ENCODE assay signal across 8 cellular contexts in genomic region chr12:56157201-56158028, GRCh38. TPM values are rescaled to one million over a fixed set of nuclear protein-coding genes. Genes with fewer than 3 reads are reported as not detected.
A peak's percentile ranks its signal among the peaks of the same experiment; 100 is the strongest.
DNase-seq lines count a peak whose midpoint lies in the region; ATAC-seq and TF ChIP-seq lines count a peak whose summit lies in the region.

No MANE protein-coding gene starts in this region.

- no peak for TF ChIP-seq EP300 in gastroesophageal sphincter (IDR thresholded peaks at IDR 0.05)

- H3K9ac ChIP-seq in H9 (ENCODE audit: extremely low read depth, insufficient read length, low read length): peak overlapping the region; percentile 45
- peak overlapping the region; percentile 79 for H3K9ac ChIP-seq in MM.1S (ENCODE audit: low read length)

- H3K56ac ChIP-seq in H9 (ENCODE audit: insufficient read length, low read depth, low read length): no peak overlapping the region

- H3K4ac ChIP-seq in H9 (ENCODE audit: low read depth, low read length): peak overlapping the region; percentile 2; the same call in 1 of the 2 replicates

- peaks cover 2% of the 10 kb centered on the region for H3K79me1 ChIP-seq in H9 (ENCODE audit: insufficient read depth, low read depth, low read length, poor library complexity, severe bottlenecking)

- H4K91ac ChIP-seq in H9 (ENCODE audit: insufficient read length, low read depth, low read length): no peak overlapping the region

- H4K8ac ChIP-seq in H9 (replicated peaks; ENCODE audit: insufficient read length, low read depth, low read length): no peak overlapping the region

- peak overlapping the region; percentile 68 for H4K5ac ChIP-seq in H9 (ENCODE audit: insufficient read length, low read depth, low read length)

- H3K36me3 ChIP-seq in MM.1S (replicated peaks; ENCODE audit: insufficient read depth, low read length) (peaks cover 9% of the 10 kb centered on the region; the same call in 1 of the 2 replicates), gastroesophageal sphincter (peaks cover 0 to 30% of the 10 kb centered on the region in 2 donors), neutrophil (peaks cover 29% of the 10 kb centered on the region), thymus (ENCODE audit: control insufficient read depth, insufficient read depth) (peaks cover 33% of the 10 kb centered on the region)

- H3K27ac Mint-ChIP-seq in H9: peak overlapping the region; percentile 96 to 99 (median 98)
- H3K27ac Mint-ChIP-seq in activated naive CD4-positive, alpha-beta T cell treated with anti-CD3 and anti-CD28 coated beads for 36 hours: peak overlapping the region; percentile 95

- peaks cover 52 to 66% of the 10 kb centered on the region in 2 experiments for H3K4me1 Mint-ChIP-seq in H9
- H3K4me1 Mint-ChIP-seq in activated naive CD4-positive, alpha-beta T cell treated with anti-CD3 and anti-CD28 coated beads for 36 hours (ENCODE audit: low read depth): peaks cover 50% of the 10 kb centered on the region

- H3T11ph ChIP-seq in H9 (ENCODE audit: low read length): no peak overlapping the region

- peak overlapping the region; percentile 92 for H3K18ac ChIP-seq in H9 (ENCODE audit: insufficient read length, low read depth, low read length)

- peak overlapping the region; percentile 93 to 96 for H3K4me3 Mint-ChIP-seq in H9
- peak overlapping the region; percentile 96 for H3K4me3 Mint-ChIP-seq in activated naive CD4-positive, alpha-beta T cell treated with anti-CD3 and anti-CD28 coated beads for 36 hours

- H4K20me1 ChIP-seq in H9 (ENCODE audit: control insufficient read depth, insufficient read depth, insufficient read length) (no peaks in the 10 kb centered on the region), MM.1S (ENCODE audit: insufficient read depth, low read length) (peaks cover 3% of the 10 kb centered on the region; the same call in 1 of the 2 replicates)

- H3K27me3 Mint-ChIP-seq in H9 (ENCODE audit: low read depth): peaks cover 6% of the 10 kb centered on the region; the same call in 1 of the 2 replicates
- H3K27me3 Mint-ChIP-seq in activated naive CD4-positive, alpha-beta T cell treated with anti-CD3 and anti-CD28 coated beads for 36 hours (ENCODE audit: low read depth): no peaks in the 10 kb centered on the region

- CTCF ChIA-PET in activated naive CD4-positive, alpha-beta T cell treated with anti-CD3 and anti-CD28 coated beads for 36 hours (lab: Charles Lee): interaction anchor here (0.6 to 6.7 kb wide), 6 partner anchors 15 to 135 kb away, joined by 3 to 43 read pairs (median 4); partner anchors contain the start of gene SMARCC2

- peak; percentile 93 for DNase-seq in ELR (ENCODE audit: low read depth)
- DNase-seq in H9: peak; percentile 89
- peak; percentile 83 for DNase-seq in MM.1S
- peak; percentile 69 for DNase-seq in SIG-M5 (lab: John Stamatoyannopoulos, UW)
- DNase-seq in activated naive CD4-positive, alpha-beta T cell treated with anti-CD3 and anti-CD28 coated beads for 36 hours: peak; percentile 60

- intact Hi-C loops in activated naive CD4-positive, alpha-beta T cell treated with anti-CD3 and anti-CD28 coated beads for 36 hours (cut with micrococcal nuclease): loop anchor here (1.0 to 2.0 kb wide), 3 partner anchors 31 to 227 kb away; partner anchors contain the start of gene DGKA

- H2BK20ac ChIP-seq in H9 (ENCODE audit: low read depth, low read length, poor library complexity, severe bottlenecking): no peak overlapping the region

- H3K27ac ChIP-seq in H9 (ENCODE audit: insufficient read length, low read depth, low read length): peak overlapping the region; percentile 80
- H3K27ac ChIP-seq in MM.1S (ENCODE audit: low read length): peak overlapping the region; percentile 80; the same call in 1 of the 2 replicates
- peak overlapping the region; percentile 93 to 99 (median 98) for H3K27ac ChIP-seq in gastroesophageal sphincter
- H3K27ac ChIP-seq in neutrophil: peak overlapping the region; percentile 96
- peak overlapping the region; percentile 77 for H3K27ac ChIP-seq in thymus (ENCODE audit: low read depth)

- peak overlapping the region; percentile 88 for H3K14ac ChIP-seq in H9 (ENCODE audit: insufficient read depth, low read length)

- peaks cover 36% of the 10 kb centered on the region for H3F3A ChIP-seq in MM.1S (ENCODE audit: insufficient read depth, low read length)

- H3K4me1 ChIP-seq in H9 (ENCODE audit: insufficient read depth, low read length): peaks cover 7% of the 10 kb centered on the region; the same call in 1 of the 2 replicates
- peaks cover 26% of the 10 kb centered on the region for H3K4me1 ChIP-seq in MM.1S (ENCODE audit: low read length)
- H3K4me1 ChIP-seq in gastroesophageal sphincter: peaks cover 0 to 64% (median 20%) of the 10 kb centered on the region in 3 donors
- peaks cover 51 to 60% of the 10 kb centered on the region in 2 experiments for H3K4me1 ChIP-seq in neutrophil (ENCODE audit: control insufficient read depth in 1 of 2, insufficient read depth in 1 of 2, low read depth in 1 of 2, low read length in 1 of 2)
- H3K4me1 ChIP-seq in thymus (ENCODE audit: control insufficient read depth, insufficient read depth, low read length): peaks cover 37% of the 10 kb centered on the region

- TF ChIP-seq POLR2A in gastroesophageal sphincter (IDR thresholded peaks at IDR 0.05): no peak

- WGBS in H9 (ENCODE audit: extremely low coverage, insufficient read length, low lambda C conversion rate): no CpG with 5 or more reads among the region's 45 CpGs
- WGBS in gastroesophageal sphincter (ENCODE audit: low coverage in 1 of 2), 2 donors: 3 to 16% methylated on average over 3 to 33 of the region's 45 CpGs
- 7% methylated on average over 45 of the region's 45 CpGs for WGBS in thymus

- H3K27me3 ChIP-seq in H9 (ENCODE audit: insufficient read depth, low read length): no peaks in the 10 kb centered on the region
- no peaks in the 10 kb centered on the region for H3K27me3 ChIP-seq in MM.1S (replicated peaks; ENCODE audit: insufficient read depth, low read length)
- H3K27me3 ChIP-seq in gastroesophageal sphincter: no peaks in the 10 kb centered on the region
- no peaks in the 10 kb centered on the region for H3K27me3 ChIP-seq in neutrophil
- no peaks in the 10 kb centered on the region for H3K27me3 ChIP-seq in thymus (ENCODE audit: control insufficient read depth, insufficient read depth)

- H2BK12ac ChIP-seq in H9 (ENCODE audit: insufficient read length, low read depth, low read length): no peak overlapping the region

- H2BK120ac ChIP-seq in H9 (ENCODE audit: low read depth, low read length, poor library complexity, severe bottlenecking): peak overlapping the region; percentile 64

- no peak overlapping the region for H2AK5ac ChIP-seq in H9 (ENCODE audit: insufficient read length, low read length)

- TF ChIP-seq CTCF in H9 (conservative IDR thresholded peaks at IDR 0.05): peak; percentile 71
- TF ChIP-seq CTCF in MM.1S (IDR thresholded peaks at IDR 0.05; ENCODE audit: low read length): peak; percentile 67
- peak in 3 of 4 experiments; percentile 83 to 97 (median 94) for TF ChIP-seq CTCF in gastroesophageal sphincter (IDR thresholded peaks at IDR 0.05)
- TF ChIP-seq CTCF in neutrophil (IDR thresholded peaks at IDR 0.05): peak; percentile 63

- H3K23ac ChIP-seq in H9 (ENCODE audit: insufficient read length, low read depth, low read length): no peak overlapping the region

- peaks cover 51 to 61% (median 55%) of the 10 kb centered on the region in 3 experiments for H3K36me3 Mint-ChIP-seq in H9 (ENCODE audit: insufficient read depth in 1 of 3, low read depth in 3 of 3)
- peaks cover 46% of the 10 kb centered on the region for H3K36me3 Mint-ChIP-seq in activated naive CD4-positive, alpha-beta T cell treated with anti-CD3 and anti-CD28 coated beads for 36 hours (ENCODE audit: low read depth)

- peaks cover 0 to 4% of the 10 kb centered on the region in 2 experiments; a peak in 3 of 5 replicates for H3K9me3 Mint-ChIP-seq in H9
- H3K9me3 Mint-ChIP-seq in activated naive CD4-positive, alpha-beta T cell treated with anti-CD3 and anti-CD28 coated beads for 36 hours: no peaks in the 10 kb centered on the region

- no peak overlapping the region for H2BK15ac ChIP-seq in H9 (ENCODE audit: low read depth, low read length)

- ATAC-seq in gastroesophageal sphincter: peak; percentile 76

- peak overlapping the region; percentile 80 for H3K4me2 ChIP-seq in H9 (ENCODE audit: insufficient read depth, insufficient read length, low read length)
- peak overlapping the region; percentile 93 for H3K4me2 ChIP-seq in MM.1S (ENCODE audit: low read depth, low read length)

- H3K23me2 ChIP-seq in H9 (ENCODE audit: insufficient read length, low read depth, low read length, poor library complexity, severe bottlenecking): peaks cover 20% of the 10 kb centered on the region

- peaks cover 3% of the 10 kb centered on the region; the same call in 1 of the 2 replicates for H3K79me2 ChIP-seq in H9 (ENCODE audit: insufficient read depth, low read length)
- H3K79me2 ChIP-seq in MM.1S (ENCODE audit: low read length): peaks cover 57% of the 10 kb centered on the region

- no peak overlapping the region for H2AFZ ChIP-seq in H9 (ENCODE audit: low read length)
- peak overlapping the region; percentile 78 for H2AFZ ChIP-seq in MM.1S (ENCODE audit: low read length)

- peak overlapping the region; percentile 75 for H2BK5ac ChIP-seq in H9 (ENCODE audit: insufficient read length, low read length)

- H3K4me3 ChIP-seq in MM.1S (ENCODE audit: low read length) (peak overlapping the region; percentile 68), gastroesophageal sphincter (peak overlapping the region; percentile 71 to 82), neutrophil (ENCODE audit: low read depth in 1 of 2, low read length in 1 of 2) (peak overlapping the region; percentile 67 to 99), thymus (ENCODE audit: low read length) (peak overlapping the region; percentile 62)

- H3K9me3 ChIP-seq in H9 (ENCODE audit: control insufficient read depth, low read depth, low read length) (no peaks in the 10 kb centered on the region), MM.1S (replicated peaks; ENCODE audit: insufficient read depth, low read length) (no peaks in the 10 kb centered on the region), gastroesophageal sphincter (no peaks in the 10 kb centered on the region), neutrophil (no peaks in the 10 kb centered on the region), thymus (ENCODE audit: control insufficient read depth) (no peaks in the 10 kb centered on the region)

- no peaks in the 10 kb centered on the region for H3K9me2 ChIP-seq in MM.1S (replicated peaks; ENCODE audit: insufficient read depth, low read length)

RNA-seq across cellular contexts. Expression of gene MYL6, which starts 0.7 kb away (rescaled TPM):
- total RNA-seq in H9 (2021) (1,181 and 1,197 TPM in 2 replicates), gastroesophageal sphincter (1,000 to 10,000 TPM; 5,300 to 6,545 (median 5,874) TPM)
- total RNA-seq in activated naive CD4-positive, alpha-beta T cell treated with anti-CD3 and anti-CD28 coated beads for 36 hours: 100 to 1,000 TPM; 841 to 868 TPM
- 2,137 TPM for polyA plus RNA-seq in thymus

RNA-seq across cellular contexts. Expression of gene MYL6B, which starts 5.0 kb away (rescaled TPM):
- total RNA-seq in H9 (2021) (165 and 168 TPM in 2 replicates), gastroesophageal sphincter (10 to 100 TPM; 14.3 to 57.9 (median 28.0) TPM)
- total RNA-seq in activated naive CD4-positive, alpha-beta T cell treated with anti-CD3 and anti-CD28 coated beads for 36 hours: 10 to 100 TPM; 49.2 to 57.5 TPM
- polyA plus RNA-seq in thymus: 60.9 TPM

RNA-seq across cellular contexts. Expression of gene ESYT1, which starts 29.3 kb away (rescaled TPM):
- total RNA-seq in H9 (2021) (111 and 112 TPM in 2 replicates), gastroesophageal sphincter (100 to 1,000 TPM; 128 to 234 (median 167) TPM)
- 10 to 100 TPM; 87.4 to 88.9 TPM for total RNA-seq in activated naive CD4-positive, alpha-beta T cell treated with anti-CD3 and anti-CD28 coated beads for 36 hours
- polyA plus RNA-seq in thymus: 39.2 TPM

RNA-seq across cellular contexts. Expression of gene SMARCC2, which starts 31.9 kb away (rescaled TPM):
- 85.0 and 86.9 TPM in 2 replicates for total RNA-seq in H9 (2021)
- 10 to 100 TPM; 75.8 to 79.0 TPM for total RNA-seq in activated naive CD4-positive, alpha-beta T cell treated with anti-CD3 and anti-CD28 coated beads for 36 hours
- 100 to 1,000 TPM in 1 of 4 donors, 10 to 100 TPM in 3; 76.5 to 109 (median 85.1) TPM for total RNA-seq in gastroesophageal sphincter
- 25.9 TPM for polyA plus RNA-seq in thymus

RNA-seq across cellular contexts. Expression of gene ZC3H10, which starts 39.3 kb away (rescaled TPM):
- total RNA-seq in H9 (2021) (8.9 and 9.4 TPM in 2 replicates), gastroesophageal sphincter (1 to 10 TPM; 5.0 to 7.4 (median 5.8) TPM)
- total RNA-seq in activated naive CD4-positive, alpha-beta T cell treated with anti-CD3 and anti-CD28 coated beads for 36 hours: 1 to 10 TPM; 6.4 to 6.6 TPM
- 3.1 TPM for polyA plus RNA-seq in thymus

Comparison
In these comparisons a context has a peak if more than half of its experiments do, and no peak if none do; other contexts are left out.
1. Peak in every context shown above with its lines: DNase-seq, ATAC-seq, H3K4me3 ChIP-seq and H3K27ac ChIP-seq.